14 cellular contexts compared by ENCODE assay signal in genomic region chr1:232872738-232873137, GRCh38.
DNase-seq lines count a peak whose midpoint lies in the region; ATAC-seq and TF ChIP-seq lines count a peak whose summit lies in the region.
"Had no signal": no experiment of that assay in that cellular context is flagged by ENCODE, and none has a peak within 500 bp of the region (broad histone marks: within the 10 kb centered on the region; RNA-seq: fewer than 3 reads in every experiment).

No MANE protein-coding gene starts in this region.

- H3K27ac ChIP-seq in testis, result no peak overlapping the region
- H3K27ac ChIP-seq: A549 had no signal

- no peaks in the 10 kb centered on the region for H3K27me3 ChIP-seq in testis

- H3K9me3 ChIP-seq in mucosa of descending colon (no peaks in the 10 kb centered on the region), testis (no peaks in the 10 kb centered on the region)
- H3K9me3 ChIP-seq: A549, Caco-2 had no signal

- H3K4me1 ChIP-seq in mucosa of descending colon (ENCODE audit: low read depth) (no peaks in the 10 kb centered on the region), testis (no peaks in the 10 kb centered on the region)
- H3K4me1 ChIP-seq: Caco-2 had no signal

- intact Hi-C loops in mucosa of descending colon (cut with DNase I, micrococcal nuclease) (no loop called here), testis (cut with DNase I; ENCODE audit: low total_unique reads) (no loop called here)

- TF ChIP-seq CTCF in mucosa of descending colon (IDR thresholded peaks at IDR 0.05), result no peak
- TF ChIP-seq CTCF in testis (IDR thresholded peaks at IDR 0.05), result no peak

- 81 to 90% methylated on average over 4 of the region's 4 CpGs for WGBS in testis, 2 donors

- no peak overlapping the region for H3K4me3 ChIP-seq in mucosa of descending colon
- H3K4me3 ChIP-seq in testis, result no peak overlapping the region
- H3K4me3 ChIP-seq: A549 had no signal

- no peak for TF ChIP-seq POLR2A in testis (IDR thresholded peaks at IDR 0.05)

- H3K36me3 ChIP-seq in mucosa of descending colon (ENCODE audit: low read depth), result no peaks in the 10 kb centered on the region
- H3K36me3 ChIP-seq in testis (ENCODE audit: low read depth, missing control alignments), result no peaks in the 10 kb centered on the region

- DNase-seq in ELF-1 (ENCODE audit: low read depth, low spot score) (peak; percentile 32), amniotic epithelial cell (ENCODE audit: low read depth) (peak; percentile 95), islet precursor cell (peak; percentile 59), retina (peak; percentile 22), GM19240 (ENCODE audit: insufficient read length, low spot score) (no peak), mucosa of descending colon (no peak), testis (no peak)
- DNase-seq: Caco-2; CD8-positive, alpha-beta memory T cell; DMS 273 treated with DMSO at 0.1 percent for 48 hours; GOT3; H9 had no signal

- ATAC-seq in GM21576 (IDR thresholded peaks at IDR 0.05; ENCODE audit: unreplicated experiment) (no peak), mucosa of descending colon (no peak)
- ATAC-seq: A549 had no signal

Comparison
In these comparisons a context has a peak if more than half of its experiments do, and no peak if none do; other contexts are left out.
1. DNase-seq: peak in ELF-1 (single experiment), amniotic epithelial cell (single experiment), islet precursor cell (single experiment) and retina (single experiment); none in GM19240 (single experiment), mucosa of descending colon (0 of 3) and testis (single experiment).